Comparison of ENCODE assay signal across 8 cellular contexts in genomic region chr9:34612788-34613390, GRCh38. TPM values are rescaled to one million over a fixed set of nuclear protein-coding genes. Genes with fewer than 3 reads are reported as not detected.
DNase-seq lines count a peak whose midpoint lies in the region; ATAC-seq, FAIRE-seq and TF ChIP-seq lines count a peak whose summit lies in the region.

No MANE protein-coding gene starts in this region.

- no peaks in the 10 kb centered on the region for H3K27me3 Mint-ChIP-seq in activated CD4-positive, alpha-beta T cell treated with anti-CD3 and anti-CD28 coated beads, Interleukin-2, amount 10 ng/mL, durations not matched to agents 24 days and 14 days

- no peaks in the 10 kb centered on the region for H3K27me3 ChIP-seq in liver (ENCODE audit: control insufficient read depth in 4 of 4, insufficient read depth in 4 of 4, low read length in 3 of 4)

- TF ChIP-seq CTCF in D721Med (IDR thresholded peaks at IDR 0.05; ENCODE audit: insufficient read depth, missing control alignments): peak; percentile 82
- TF ChIP-seq CTCF in liver (IDR thresholded peaks at IDR 0.05; ENCODE audit: low read depth, low read length, missing input control): peak; percentile 81

- H3K4me1 ChIP-seq in liver (ENCODE audit: control insufficient read depth in 4 of 4, insufficient read depth in 4 of 4, low read length in 3 of 4): peaks cover 11 to 26% (median 21%) of the 10 kb centered on the region in 4 donors

- peak; percentile 77 to 81 for TF ChIP-seq RAD21 in liver (IDR thresholded peaks at IDR 0.05)

- FAIRE-seq in D721Med (lab: Jason Lieb, UNC): no peak

- H3K4me1 Mint-ChIP-seq in activated CD4-positive, alpha-beta T cell treated with anti-CD3 and anti-CD28 coated beads, Interleukin-2, amount 10 ng/mL, durations not matched to agents 24 days and 14 days: peaks cover 21% of the 10 kb centered on the region

- ATAC-seq in HG02642 (IDR thresholded peaks at IDR 0.05; ENCODE audit: poor library complexity, unreplicated experiment) (peak; percentile 47), HG02610 (IDR thresholded peaks at IDR 0.05; ENCODE audit: unreplicated experiment) (no peak)

- peak overlapping the region; percentile 29 to 54 for H3K9ac ChIP-seq in liver (ENCODE audit: low read depth in 1 of 2, low read length in 2 of 2)

- intact Hi-C loops in activated CD4-positive, alpha-beta T cell treated with anti-CD3 and anti-CD28 coated beads, Interleukin-2, amount 10 ng/mL, durations not matched to agents 24 days and 14 days (cut with micrococcal nuclease): loop anchor here (1.0 to 5.0 kb wide), 7 partner anchors 7 to 486 kb away; partner anchors contain the start of genes DCAF12, DCTN3, DNAI1 and FAM219A

- DNase-seq in D721Med (ENCODE audit: insufficient read length, low spot score): no peak
- peak; percentile 68 for DNase-seq in NCI-H460 (ENCODE audit: extremely low read depth, low read depth)
- DNase-seq in activated CD4-positive, alpha-beta T cell treated with anti-CD3 and anti-CD28 coated beads, Interleukin-2, amount 10 ng/mL, durations not matched to agents 24 days and 14 days: peak; percentile 92
- DNase-seq in dermis blood vessel endothelial cell: peak; percentile 88
- DNase-seq in stimulated activated CD4-positive, alpha-beta T cell treated with anti-CD3 and anti-CD28 coated beads, Interleukin-2, amount 100 ng/mL, for 4 hours (ENCODE audit: low read depth): peak; percentile 54

- no peaks in the 10 kb centered on the region for H3K9me3 ChIP-seq in liver (ENCODE audit: control insufficient read depth in 4 of 4, low read length in 3 of 4)

- peak overlapping the region; percentile 97 for H3K27ac Mint-ChIP-seq in activated CD4-positive, alpha-beta T cell treated with anti-CD3 and anti-CD28 coated beads, Interleukin-2, amount 10 ng/mL, durations not matched to agents 24 days and 14 days

- WGBS in liver: 2% methylated on average over 15 of the region's 15 CpGs

- no peaks in the 10 kb centered on the region for H3K9me3 Mint-ChIP-seq in activated CD4-positive, alpha-beta T cell treated with anti-CD3 and anti-CD28 coated beads, Interleukin-2, amount 10 ng/mL, durations not matched to agents 24 days and 14 days

- H3K36me3 Mint-ChIP-seq in activated CD4-positive, alpha-beta T cell treated with anti-CD3 and anti-CD28 coated beads, Interleukin-2, amount 10 ng/mL, durations not matched to agents 24 days and 14 days (ENCODE audit: low read depth): peaks cover 24% of the 10 kb centered on the region

- H3K27ac ChIP-seq in liver (ENCODE audit: low read depth in 1 of 2, low read length in 2 of 2): peak overlapping the region; percentile 81 to 90

- H3K36me3 ChIP-seq in liver (ENCODE audit: control insufficient read depth in 4 of 4, insufficient read depth in 3 of 4, low read depth in 1 of 4, low read length in 3 of 4): peaks cover 0 to 32% (median 19%) of the 10 kb centered on the region in 4 donors

- H3K4me3 ChIP-seq in liver (ENCODE audit: low read depth in 1 of 3, low read length in 3 of 3): peak overlapping the region; percentile 37 to 74 (median 70)

- peak overlapping the region; percentile 96 for H3K4me3 Mint-ChIP-seq in activated CD4-positive, alpha-beta T cell treated with anti-CD3 and anti-CD28 coated beads, Interleukin-2, amount 10 ng/mL, durations not matched to agents 24 days and 14 days

TF ChIP-seq in liver, 16 proteins besides CTCF, POLR2A, EP300 and RAD21:
- TF ChIP-seq RXRA (IDR thresholded peaks at IDR 0.05) (peak in 1 of 2 donors; percentile 25), GABPA (IDR thresholded peaks at IDR 0.05 in 1 of 2, conservative IDR thresholded peaks at IDR 0.05 in 1 of 2) (peak in 1 of 2 donors; percentile 14), HNF4A (conservative IDR thresholded peaks at IDR 0.05) (peak in 1 of 2 donors; percentile 36), FOXA1 (IDR thresholded peaks at IDR 0.05) (no peak), JUND (IDR thresholded peaks at IDR 0.05) (no peak)

RNA-seq across cellular contexts. Expression of gene RPP25L, which starts 1.0 kb away (rescaled TPM):
- 27.3 and 40.0 TPM in 2 replicates for total RNA-seq in NCI-H460 (2014; rRNA removed; shearing (Covaris generic))
- polyA plus RNA-seq in NCI-H460 (2014; cell fraction: nucleus; rRNA removed): 35.0 and 57.5 TPM in 2 replicates
- total RNA-seq in activated CD4-positive, alpha-beta T cell treated with anti-CD3 and anti-CD28 coated beads, Interleukin-2, amount 10 ng/mL, durations not matched to agents 24 days and 14 days: 34.8 and 36.1 TPM in 2 replicates
- total RNA-seq in dermis blood vessel endothelial cell (21.4 and 31.8 TPM in 2 replicates), liver (10 to 100 TPM; 18.6 to 23.3 TPM)
- polyA plus RNA-seq in liver: 10 to 100 TPM; 25.0 to 33.4 TPM

RNA-seq across cellular contexts. Expression of gene DCTN3, which starts 7.4 kb away (rescaled TPM):
- 32.3 and 41.3 TPM in 2 replicates for total RNA-seq in NCI-H460 (2014; rRNA removed; shearing (Covaris generic))
- 34.5 and 36.8 TPM in 2 replicates for polyA plus RNA-seq in NCI-H460 (2014; cell fraction: nucleus; rRNA removed)
- total RNA-seq in activated CD4-positive, alpha-beta T cell treated with anti-CD3 and anti-CD28 coated beads, Interleukin-2, amount 10 ng/mL, durations not matched to agents 24 days and 14 days: 50.9 and 57.0 TPM in 2 replicates
- total RNA-seq in dermis blood vessel endothelial cell (65.3 and 74.4 TPM in 2 replicates), liver (10 to 100 TPM; 24.9 to 51.9 TPM)
- 10 to 100 TPM; 44.6 to 48.7 TPM for polyA plus RNA-seq in liver

RNA-seq across cellular contexts. Expression of gene ARID3C, which starts 16.0 kb away (rescaled TPM):
- total RNA-seq in NCI-H460 (2014; rRNA removed; shearing (Covaris generic)): not detected in 2 replicates
- not detected in 2 replicates for polyA plus RNA-seq in NCI-H460 (2014; cell fraction: nucleus; rRNA removed)
- total RNA-seq in activated CD4-positive, alpha-beta T cell treated with anti-CD3 and anti-CD28 coated beads, Interleukin-2, amount 10 ng/mL, durations not matched to agents 24 days and 14 days: 0.14 TPM in 1 of 2 replicates, not detected in the other
- total RNA-seq in dermis blood vessel endothelial cell (0.09 and 0.51 TPM in 2 replicates), liver (1 to 10 TPM; 2.2 to 2.6 TPM)
- 1 to 10 TPM in 1 of 2 donors, under 1 TPM in 1; 0.58 to 1.1 TPM for polyA plus RNA-seq in liver

RNA-seq across cellular contexts. Expression of gene CNTFR, which starts 23.4 kb away (rescaled TPM):
- 0.17 TPM in 1 of 2 replicates, not detected in the other for total RNA-seq in NCI-H460 (2014; rRNA removed; shearing (Covaris generic))
- polyA plus RNA-seq in NCI-H460 (2014; cell fraction: nucleus; rRNA removed): 0.57 TPM in 1 of 2 replicates, not detected in the other
- total RNA-seq in activated CD4-positive, alpha-beta T cell treated with anti-CD3 and anti-CD28 coated beads, Interleukin-2, amount 10 ng/mL, durations not matched to agents 24 days and 14 days: not detected in 2 replicates
- total RNA-seq in dermis blood vessel endothelial cell (not detected in 2 replicates), liver (1 to 10 TPM in 1 of 2 donors, under 1 TPM in 1; 0.75 to 3.3 TPM)
- 1 to 10 TPM; 1.9 to 2.1 TPM for polyA plus RNA-seq in liver

RNA-seq across cellular contexts. Expression of gene SIGMAR1, which starts 24.7 kb away (rescaled TPM):
- 80.3 and 83.5 TPM in 2 replicates for total RNA-seq in NCI-H460 (2014; rRNA removed; shearing (Covaris generic))
- polyA plus RNA-seq in NCI-H460 (2014; cell fraction: nucleus; rRNA removed): 182 and 207 TPM in 2 replicates
- total RNA-seq in activated CD4-positive, alpha-beta T cell treated with anti-CD3 and anti-CD28 coated beads, Interleukin-2, amount 10 ng/mL, durations not matched to agents 24 days and 14 days: 117 and 128 TPM in 2 replicates
- total RNA-seq in dermis blood vessel endothelial cell (37.1 and 63.5 TPM in 2 replicates), liver (100 to 1,000 TPM; 116 to 161 TPM)
- 100 to 1,000 TPM; 196 to 210 TPM for polyA plus RNA-seq in liver
